ENCODE assay signal across 1 cellular context in genomic region chr10:31000071-31000787, GRCh38.
TF ChIP-seq lines count a peak whose summit lies in the region.

No MANE protein-coding gene starts in this region.

TF ChIP-seq in IMR-90, 13 proteins besides CTCF, POLR2A, EP300 and RAD21 (continued from another document):
- TF ChIP-seq BHLHE40 (IDR thresholded peaks at IDR 0.05; ENCODE audit: low read depth, low read length) (no peak), FOS (IDR thresholded peaks at IDR 0.05; ENCODE audit: low read depth, low read length) (no peak), CEBPB (IDR thresholded peaks at IDR 0.05; ENCODE audit: low read depth, low read length) (no peak), CHD1 (IDR thresholded peaks at IDR 0.05; ENCODE audit: low read depth, low read length) (no peak), MAZ (IDR thresholded peaks at IDR 0.05; ENCODE audit: borderline replicate concordance, low read depth, low read length) (no peak), MXI1 (IDR thresholded peaks at IDR 0.05; ENCODE audit: borderline replicate concordance, low read depth, low read length) (no peak), RFX5 (IDR thresholded peaks at IDR 0.05; ENCODE audit: low read depth, low read length) (no peak), MAFK (IDR thresholded peaks at IDR 0.05; ENCODE audit: low read depth, low read length) (no peak)
- TF ChIP-seq, protein P1, sequence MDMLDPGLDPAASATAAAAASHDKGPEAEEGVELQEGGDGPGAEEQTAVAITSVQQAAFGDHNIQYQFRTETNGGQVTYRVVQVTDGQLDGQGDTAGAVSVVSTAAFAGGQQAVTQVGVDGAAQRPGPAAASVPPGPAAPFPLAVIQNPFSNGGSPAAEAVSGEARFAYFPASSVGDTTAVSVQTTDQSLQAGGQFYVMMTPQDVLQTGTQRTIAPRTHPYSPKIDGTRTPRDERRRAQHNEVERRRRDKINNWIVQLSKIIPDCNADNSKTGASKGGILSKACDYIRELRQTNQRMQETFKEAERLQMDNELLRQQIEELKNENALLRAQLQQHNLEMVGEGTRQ (IDR thresholded peaks at IDR 0.05; ENCODE audit: low read depth, low read length): no peak
